8 cellular contexts compared by ENCODE assay signal in the genomic region with DNA sequence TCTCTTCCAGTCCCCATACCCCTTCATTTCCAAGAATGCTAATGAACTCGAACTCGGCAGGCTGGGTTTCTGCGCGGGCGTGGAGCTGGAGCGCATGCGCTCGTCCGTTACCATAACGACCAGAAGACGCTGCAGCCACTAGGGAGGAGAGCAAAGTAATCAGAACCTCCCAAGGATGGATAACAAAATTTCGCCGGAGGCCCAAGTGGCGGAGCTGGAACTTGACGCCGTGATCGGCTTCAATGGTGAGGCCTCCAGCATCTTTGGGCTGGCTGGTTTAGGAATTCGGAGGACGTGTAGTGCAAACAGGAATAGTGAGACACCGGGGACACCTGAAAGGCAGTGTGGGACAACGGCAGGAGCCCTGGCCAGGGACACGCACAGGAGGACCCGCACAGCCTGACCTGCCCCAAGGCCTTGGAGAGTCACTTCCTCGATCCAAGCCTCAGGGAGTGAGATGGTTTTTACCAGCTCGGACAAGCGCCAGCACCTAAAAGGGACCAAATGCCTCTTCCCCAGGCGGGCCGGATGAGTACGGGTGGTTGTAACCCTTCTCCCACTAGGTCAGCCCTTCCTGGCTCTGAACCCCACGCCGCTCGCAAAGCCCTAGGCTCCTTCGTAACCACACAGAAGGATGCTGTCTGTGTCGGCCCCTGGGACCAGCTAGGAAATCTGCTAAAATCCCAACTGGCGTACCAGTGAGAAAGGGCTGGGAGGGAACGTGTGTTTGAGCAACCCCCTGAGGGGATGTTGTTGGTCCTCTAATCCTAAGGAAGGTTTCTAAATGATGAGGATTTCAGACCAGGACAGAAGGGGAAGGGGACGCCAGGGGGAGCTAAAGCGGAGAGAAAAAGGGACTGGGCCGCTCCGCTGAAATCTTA. TPM values are rescaled to one million over a fixed set of nuclear protein-coding genes. Genes with fewer than 3 reads are reported as not detected.
DNase-seq lines count a peak whose midpoint lies in the region; ATAC-seq and TF ChIP-seq lines count a peak whose summit lies in the region.

A gene with protein sequence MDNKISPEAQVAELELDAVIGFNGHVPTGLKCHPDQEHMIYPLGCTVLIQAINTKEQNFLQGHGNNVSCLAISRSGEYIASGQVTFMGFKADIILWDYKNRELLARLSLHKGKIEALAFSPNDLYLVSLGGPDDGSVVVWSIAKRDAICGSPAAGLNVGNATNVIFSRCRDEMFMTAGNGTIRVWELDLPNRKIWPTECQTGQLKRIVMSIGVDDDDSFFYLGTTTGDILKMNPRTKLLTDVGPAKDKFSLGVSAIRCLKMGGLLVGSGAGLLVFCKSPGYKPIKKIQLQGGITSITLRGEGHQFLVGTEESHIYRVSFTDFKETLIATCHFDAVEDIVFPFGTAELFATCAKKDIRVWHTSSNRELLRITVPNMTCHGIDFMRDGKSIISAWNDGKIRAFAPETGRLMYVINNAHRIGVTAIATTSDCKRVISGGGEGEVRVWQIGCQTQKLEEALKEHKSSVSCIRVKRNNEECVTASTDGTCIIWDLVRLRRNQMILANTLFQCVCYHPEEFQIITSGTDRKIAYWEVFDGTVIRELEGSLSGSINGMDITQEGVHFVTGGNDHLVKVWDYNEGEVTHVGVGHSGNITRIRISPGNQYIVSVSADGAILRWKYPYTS (plus strand): TSS at position 122 of the 881 bp plus-strand sequence. CDS start 54 bp downstream, at position 176.

- no peaks in the 10 kb centered on the region for H3K36me3 ChIP-seq in transverse colon

- H3K9me3 ChIP-seq in transverse colon = no peaks in the 10 kb centered on the region

- H3K27me3 ChIP-seq in transverse colon = no peaks in the 10 kb centered on the region

- DNase-seq in GM13977 (ENCODE audit: low spot score) = peak; percentile 82
- DNase-seq in T-helper 1 cell = peak; percentile 51 to 75 (median 63)
- DNase-seq in amniotic epithelial cell (ENCODE audit: low read depth) = peak; percentile 62
- DNase-seq in left cardiac atrium = peak; percentile 85
- peak; percentile 73 to 96 (median 80) for DNase-seq in posterior cingulate gyrus
- peak; percentile 80 for DNase-seq in transverse colon

- intact Hi-C loops in left cardiac atrium (cut with DNase I) (no loop called here), posterior cingulate gyrus (cut with DNase I) (no loop called here), transverse colon (cut with DNase I; ENCODE audit: low total_unique reads) (no loop called here)

- 0 to 9% methylated on average over 4 to 40 of the region's 40 CpGs for WGBS in transverse colon (ENCODE audit: low coverage in 1 of 2), 2 donors

- peak within 1 kb of the TSS; percentile 59 for H3K27ac ChIP-seq in 22Rv1
- peak within 1 kb of the TSS; percentile 60 to 76 (median 74) for H3K27ac ChIP-seq in transverse colon

- peak; percentile 72; the same call in 1 of the 2 replicates for TF ChIP-seq CTCF in 22Rv1 (IDR thresholded peaks at IDR 0.05)
- peak; percentile 74 for TF ChIP-seq CTCF in GM13977 (IDR thresholded peaks at IDR 0.05; ENCODE audit: extremely low read depth, insufficient read depth, missing control alignments)
- peak; percentile 77 for TF ChIP-seq CTCF in LNCAP (IDR thresholded peaks at IDR 0.05)
- TF ChIP-seq CTCF in transverse colon (IDR thresholded peaks at IDR 0.05) = peak; percentile 51 to 62 (median 54)

- peaks cover 7 to 22% (median 16%) of the 10 kb centered on the region in 4 donors for H3K4me1 ChIP-seq in transverse colon

- TF ChIP-seq EP300 in transverse colon (IDR thresholded peaks at IDR 0.05; ENCODE audit: low read depth) = no peak

- in situ Hi-C loops in GM13977 (cut with MboI; ENCODE audit: low pct_unique_long_range_greater_than_20kb, low sequenced_read_pairs, unreplicated experiment) (no loop called here), transverse colon (cut with MboI; ENCODE audit: low pct_ligation_motif_present in 1 of 4, low pct_unique_long_range_greater_than_20kb in 1 of 4, low sequenced_read_pairs in 3 of 4) (no loop called here)

- TF ChIP-seq POLR2A in transverse colon (IDR thresholded peaks at IDR 0.05) = no peak

- peak; percentile 86 to 95 for ATAC-seq in left cardiac atrium

- H3K4me3 ChIP-seq in transverse colon = peak within 1 kb of the TSS; percentile 44 to 93 (median 66)

RNA-seq across cellular contexts. Expression of the gene that starts here (rescaled TPM):
- total RNA-seq in left cardiac atrium (under 1 TPM in 1 of 2 donors, not detected in 1; 0.41 TPM), transverse colon (not detected)

Comparison
In these comparisons a context has a peak if more than half of its experiments do, and no peak if none do; other contexts are left out.
1. Peak in every context shown above with its lines: DNase-seq, ATAC-seq, H3K4me3 ChIP-seq and H3K27ac ChIP-seq.
2. Peak in DNase-seq and ATAC-seq in left cardiac atrium; RNA of the gene not detected or under 1 TPM.
3. Peak in DNase-seq, H3K4me3 ChIP-seq and H3K27ac ChIP-seq in transverse colon; RNA of the gene not detected or under 1 TPM.